Comparison of ENCODE assay signal across 13 cellular contexts in genomic region chr3:126106336-126107202, GRCh38.
"Had no signal": no experiment of that assay in that cellular context is flagged by ENCODE, and none has a peak within 500 bp of the region (broad histone marks: within the 10 kb centered on the region; RNA-seq: fewer than 3 reads in every experiment).

No MANE protein-coding gene starts in this region.

- H3K4me1 Mint-ChIP-seq: activated CD4-positive, alpha-beta T cell treated with anti-CD3 and anti-CD28 coated beads, Interleukin-2, amount 10 ng/mL, durations not matched to agents 7 days and 5 days; immature natural killer cell; stimulated activated naive CD8-positive, alpha-beta T cell treated with anti-CD3 and anti-CD28 coated beads, Interleukin-15, amount 100 ng/mL, for 72 hours had no signal

- ATAC-seq: right lobe of liver; stimulated activated naive CD8-positive, alpha-beta T cell treated with anti-CD3 and anti-CD28 coated beads, Interleukin-15, amount 100 ng/mL, for 72 hours had no signal

- H3K36me3 Mint-ChIP-seq: immature natural killer cell had no signal

- H3K9me3 Mint-ChIP-seq: activated CD4-positive, alpha-beta T cell treated with anti-CD3 and anti-CD28 coated beads, Interleukin-2, amount 10 ng/mL, durations not matched to agents 7 days and 5 days; activated T-cell treated with anti-CD3 and anti-CD28 coated beads, Interleukin-2, amount 50 U/mL, for 24 hours; immature natural killer cell; stimulated activated naive CD8-positive, alpha-beta T cell treated with anti-CD3 and anti-CD28 coated beads, Interleukin-15, amount 100 ng/mL, for 72 hours had no signal

- H3K27me3 Mint-ChIP-seq: activated CD4-positive, alpha-beta T cell treated with anti-CD3 and anti-CD28 coated beads, Interleukin-2, amount 10 ng/mL, durations not matched to agents 7 days and 5 days; activated T-cell treated with anti-CD3 and anti-CD28 coated beads, Interleukin-2, amount 50 U/mL, for 24 hours; stimulated activated naive CD8-positive, alpha-beta T cell treated with anti-CD3 and anti-CD28 coated beads, Interleukin-15, amount 100 ng/mL, for 72 hours had no signal

- DNase-seq: activated CD4-positive, alpha-beta T cell treated with anti-CD3 and anti-CD28 coated beads, Interleukin-2, amount 10 ng/mL, durations not matched to agents 7 days and 5 days; activated effector memory CD4-positive, alpha-beta T cell treated with Interleukin-2 at 50 U/mL for 16 hours; activated naive CD4-positive, alpha-beta T cell treated with anti-CD3 and anti-CD28 coated beads, Interleukin-2, amount 50 U/mL, for 16 hours; foreskin fibroblast; glutamatergic neuron; immature natural killer cell had no signal

- H3K27ac Mint-ChIP-seq: activated CD4-positive, alpha-beta T cell treated with anti-CD3 and anti-CD28 coated beads, Interleukin-2, amount 10 ng/mL, durations not matched to agents 7 days and 5 days; activated T-cell treated with anti-CD3 and anti-CD28 coated beads, Interleukin-2, amount 50 U/mL, for 24 hours; immature natural killer cell had no signal

- H3K4me3 Mint-ChIP-seq: activated CD4-positive, alpha-beta T cell treated with anti-CD3 and anti-CD28 coated beads, Interleukin-2, amount 10 ng/mL, durations not matched to agents 7 days and 5 days; activated T-cell treated with anti-CD3 and anti-CD28 coated beads, Interleukin-2, amount 50 U/mL, for 24 hours; immature natural killer cell; stimulated activated naive CD8-positive, alpha-beta T cell treated with anti-CD3 and anti-CD28 coated beads, Interleukin-15, amount 100 ng/mL, for 72 hours had no signal

- H3K9me3 ChIP-seq: prostate gland, right lobe of liver, spleen, testis had no signal

- H3K4me3 ChIP-seq: cardiac muscle cell, prostate gland, right lobe of liver, spleen, testis had no signal

- H3K4me1 ChIP-seq: prostate gland, right lobe of liver, spleen, testis had no signal

- H3K36me3 ChIP-seq: cardiac muscle cell, prostate gland, spleen had no signal

- H3K27me3 ChIP-seq: cardiac muscle cell, right lobe of liver, spleen, testis had no signal

- H3K27ac ChIP-seq: cardiac muscle cell, prostate gland, right lobe of liver, spleen, testis had no signal
